ENCODE assay signal across 10 cellular contexts in the genomic region with DNA sequence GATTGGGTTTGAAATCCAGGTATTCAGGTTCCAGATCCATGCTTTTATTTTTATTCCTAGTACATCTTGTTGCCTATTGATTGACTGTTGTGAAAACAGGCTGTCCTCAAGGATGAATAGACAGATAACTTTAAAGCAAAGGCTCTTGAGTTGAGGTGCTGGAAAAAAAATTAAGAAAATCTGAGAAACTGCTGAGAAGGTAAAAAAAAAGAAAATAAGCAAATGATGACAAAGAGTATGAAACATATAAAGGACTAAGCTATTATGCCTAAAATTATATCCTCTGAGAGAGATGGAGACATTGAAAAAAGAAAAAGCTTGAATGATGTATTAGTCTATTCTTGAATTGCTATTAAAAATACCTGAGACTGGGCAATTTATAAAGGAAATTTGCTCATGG.
"Had no signal": no experiment of that assay in that cellular context is flagged by ENCODE, and none has a peak within 500 bp of the region (broad histone marks: within the 10 kb centered on the region; RNA-seq: fewer than 3 reads in every experiment).

No MANE protein-coding gene starts in this region.

- H2AFZ ChIP-seq: GM23248, GM23338 had no signal

- H3K36me3 ChIP-seq: HAP-1 had no signal

- FAIRE-seq: H1, H54 had no signal

- DNase-seq: GM23248, GOT3, H7, H9, HFFc6 had no signal

- H3K9ac ChIP-seq: GM23248 had no signal

- H3K4me2 ChIP-seq: GM23338 had no signal

- H3K4me3 ChIP-seq: GM23248, GM23338, HAP-1 had no signal

- H3K4me1 ChIP-seq: HAP-1 had no signal

- H3K27ac ChIP-seq: GM23248 had no signal

- ATAC-seq: GM23338, HCT116 had no signal

- H3K9me3 ChIP-seq: HAP-1 had no signal
